Comparison of ENCODE assay signal across 9 cellular contexts in the genomic region with DNA sequence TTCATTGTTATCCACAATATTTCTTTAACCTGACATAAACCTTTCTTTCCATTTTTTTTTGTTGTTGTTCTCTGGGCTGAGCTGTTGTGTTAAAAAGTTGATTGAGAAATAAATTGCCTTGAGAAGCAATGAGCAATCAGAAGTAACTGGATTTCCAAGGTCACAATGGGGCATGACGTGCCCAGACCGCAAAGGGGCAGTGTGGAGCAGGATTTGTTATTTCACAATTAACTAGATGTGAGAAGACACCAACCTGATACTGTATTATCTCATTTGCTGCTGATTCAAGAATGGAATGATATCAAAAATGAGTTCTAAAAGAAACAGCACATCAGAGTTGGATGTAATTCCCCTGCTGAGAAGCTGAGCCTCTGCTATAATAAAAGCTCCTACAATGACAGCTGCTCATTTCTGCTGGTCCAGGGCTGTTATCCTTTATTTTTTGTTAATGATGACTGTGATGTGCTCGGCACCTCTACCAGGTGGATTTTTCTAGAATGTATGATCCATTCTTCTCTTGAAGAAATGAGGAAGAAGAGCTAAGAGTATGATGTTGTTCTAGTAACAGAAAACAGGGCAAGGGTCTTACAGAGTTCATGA. TPM values are rescaled to one million over a fixed set of nuclear protein-coding genes. Genes with fewer than 3 reads are reported as not detected.
A peak's percentile ranks its signal among the peaks of the same experiment; 100 is the strongest.
DNase-seq lines count a peak whose midpoint lies in the region; ATAC-seq, FAIRE-seq and TF ChIP-seq lines count a peak whose summit lies in the region.
"Had no signal": no experiment of that assay in that cellular context is flagged by ENCODE, and none has a peak within 500 bp of the region (broad histone marks: within the 10 kb centered on the region; RNA-seq: fewer than 3 reads in every experiment).

No MANE protein-coding gene starts in this region.

- TF ChIP-seq POLR2A in GM12892 (IDR thresholded peaks at IDR 0.05; ENCODE audit: low read depth, low read length), result no peak

- H3K4me3 Mint-ChIP-seq in naive thymus-derived CD4-positive, alpha-beta T cell, result no peak overlapping the region

- TF ChIP-seq CTCF in BJ (IDR thresholded peaks at IDR 0.05; ENCODE audit: insufficient read depth, low read depth, low read length), result peak; percentile 57
- TF ChIP-seq CTCF in epithelial cell of proximal tubule (conservative IDR thresholded peaks at IDR 0.05; ENCODE audit: low read depth, low read length), result peak; percentile 72

- no peaks in the 10 kb centered on the region for H3K27me3 ChIP-seq in BJ (ENCODE audit: control insufficient read depth, insufficient read depth, low read length)
- no peaks in the 10 kb centered on the region for H3K27me3 ChIP-seq in naive thymus-derived CD4-positive, alpha-beta T cell (ENCODE audit: control insufficient read depth in 2 of 2, insufficient read depth in 2 of 2, low read length in 2 of 2)
- H3K27me3 ChIP-seq: SJSA1 had no signal

- no peak overlapping the region for H3K27ac ChIP-seq in naive thymus-derived CD4-positive, alpha-beta T cell (ENCODE audit: low read depth, low read length)
- H3K27ac ChIP-seq: SJSA1 had no signal

- H3K36me3 ChIP-seq in BJ (ENCODE audit: control insufficient read depth, insufficient read depth, low read length), result no peaks in the 10 kb centered on the region
- H3K36me3 ChIP-seq in naive thymus-derived CD4-positive, alpha-beta T cell (ENCODE audit: control insufficient read depth in 2 of 3, insufficient read depth in 3 of 3, low read length in 3 of 3), result no peaks in the 10 kb centered on the region
- H3K36me3 ChIP-seq: SJSA1 had no signal

- intact Hi-C loops in naive thymus-derived CD4-positive, alpha-beta T cell (cut with micrococcal nuclease), result no loop called here

- H3K27me3 Mint-ChIP-seq in naive thymus-derived CD4-positive, alpha-beta T cell, result peaks cover 0 to 17% (median 5%) of the 10 kb centered on the region in 5 donors

- peak; percentile 86 for FAIRE-seq in GM12892 (lab: Jason Lieb, UNC)

- POLR2A ChIA-PET in BJ (lab: Charles Lee), result no interaction called here
- POLR2A ChIA-PET in naive thymus-derived CD4-positive, alpha-beta T cell (lab: Charles Lee), result no interaction called here

- H3K27ac Mint-ChIP-seq in naive thymus-derived CD4-positive, alpha-beta T cell, result no peak overlapping the region

- no peaks in the 10 kb centered on the region for H3K36me3 Mint-ChIP-seq in naive thymus-derived CD4-positive, alpha-beta T cell

- CTCF ChIA-PET in BJ (lab: Yijun Ruan, JAX), result interaction anchor here (0.9 to 1.6 kb wide), 4 partner anchors 8 to 466 kb away, joined by 3 to 4 read pairs (median 3); no protein-coding TSS in a partner anchor
- CTCF ChIA-PET in naive thymus-derived CD4-positive, alpha-beta T cell (lab: Charles Lee), result no interaction called here

- H3K4me3 ChIP-seq in BJ (ENCODE audit: low read depth, low read length) (no peak overlapping the region), epithelial cell of proximal tubule (ENCODE audit: low read depth, low read length) (no peak overlapping the region)
- no peak overlapping the region for H3K4me3 ChIP-seq in naive thymus-derived CD4-positive, alpha-beta T cell (ENCODE audit: low read length)
- H3K4me3 ChIP-seq: SJSA1 had no signal

- no peaks in the 10 kb centered on the region for H3K4me1 ChIP-seq in naive thymus-derived CD4-positive, alpha-beta T cell (ENCODE audit: control insufficient read depth in 2 of 2, insufficient read depth in 2 of 2, low read length in 2 of 2)
- H3K4me1 ChIP-seq: SJSA1 had no signal

- DNase-seq in BJ (ENCODE audit: low read depth), result no peak
- no peak for DNase-seq in GM12892 (ENCODE audit: insufficient read length)
- peak; percentile 54 for DNase-seq in NOMO-1 treated with dmso at 0.1 percent for 144 hours (lab: John Stamatoyannopoulos, UW; ENCODE audit: unreplicated experiment)
- DNase-seq in epithelial cell of proximal tubule (ENCODE audit: low read depth), result no peak
- DNase-seq in pons (ENCODE audit: low spot score), result peak; percentile 9
- DNase-seq in naive thymus-derived CD4-positive, alpha-beta T cell, result no peak

- no peaks in the 10 kb centered on the region for H3K4me1 Mint-ChIP-seq in naive thymus-derived CD4-positive, alpha-beta T cell

- ATAC-seq in naive thymus-derived CD4-positive, alpha-beta T cell, result no peak
- ATAC-seq in HG03159 (IDR thresholded peaks at IDR 0.05; ENCODE audit: unreplicated experiment) (no peak), GM21381 (IDR thresholded peaks at IDR 0.05; ENCODE audit: unreplicated experiment) (no peak)

- no peaks in the 10 kb centered on the region for H3K9me3 Mint-ChIP-seq in naive thymus-derived CD4-positive, alpha-beta T cell

- H3K9me3 ChIP-seq in naive thymus-derived CD4-positive, alpha-beta T cell (ENCODE audit: control insufficient read depth in 2 of 3, low read length in 3 of 3), result no peaks in the 10 kb centered on the region
- H3K9me3 ChIP-seq: SJSA1 had no signal

RNA-seq across cellular contexts. Expression of gene CPNE4, which starts 28.1 kb away (rescaled TPM):
- polyA plus RNA-seq in BJ (2011; rRNA removed), result not detected in 2 replicates
- polyA minus RNA-seq in BJ (2011; rRNA and poly(A)+ RNA removed), result not detected in 2 replicates
- 0.30 TPM for polyA plus RNA-seq in GM12892 (2012; ENCODE audit: missing spikeins)
- total RNA-seq in epithelial cell of proximal tubule, result 4.1 TPM in 1 of 2 replicates, not detected in the other
- total RNA-seq in naive thymus-derived CD4-positive, alpha-beta T cell, result not detected
- not detected for polyA plus RNA-seq in naive thymus-derived CD4-positive, alpha-beta T cell

Comparison
In these comparisons a context has a peak if more than half of its experiments do, and no peak if none do; other contexts are left out.
1. DNase-seq: peak in NOMO-1 treated with dmso at 0.1 percent for 144 hours (single experiment) and pons (single experiment); none in BJ (single experiment), GM12892 (single experiment), epithelial cell of proximal tubule (single experiment) and naive thymus-derived CD4-positive, alpha-beta T cell (0 of 9).